In genomic region chr15:55505407-55505806, GRCh38 we compare ENCODE assay signal across 5 cellular contexts. TPM values are rescaled to one million over a fixed set of nuclear protein-coding genes. Genes with fewer than 3 reads are reported as not detected.
A peak's percentile ranks its signal among the peaks of the same experiment; 100 is the strongest.
DNase-seq lines count a peak whose midpoint lies in the region; ATAC-seq, FAIRE-seq and TF ChIP-seq lines count a peak whose summit lies in the region.
"Not testable (repeated sequence)": the region's sequence is repeated elsewhere in the genome, so short reads cannot be mapped to it uniquely, and the experiment has no call there.
"Had no signal": no experiment of that assay in that cellular context is flagged by ENCODE, and none has a peak within 500 bp of the region (broad histone marks: within the 10 kb centered on the region; RNA-seq: fewer than 3 reads in every experiment).

No MANE protein-coding gene starts in this region.

- DNase-seq in K562 (ENCODE audit: extremely low read depth in 1 of 4, low spot score in 3 of 4); HepG2 (ENCODE audit: low spot score): not testable (repeated sequence)

- not testable (repeated sequence) for H3K27ac ChIP-seq in HEK293 (ENCODE audit: extremely low read depth, low read depth, low read length); K562 (ENCODE audit: extremely low read depth, low read depth, low read length); HepG2 (ENCODE audit: extremely low read length, insufficient read depth, low read length)

- CTCF ChIA-PET in HEK293 (lab: Yijun Ruan, JAX); K562 (lab: Yijun Ruan, JAX; ENCODE audit: low intra/inter-chr PET ratio); HepG2 (lab: Yijun Ruan, JAX; ENCODE audit: low intra/inter-chr PET ratio, low total read pairs): not testable (repeated sequence)

- intact Hi-C loops in K562 (cut with micrococcal nuclease); HepG2 (cut with micrococcal nuclease; ENCODE audit: unreplicated experiment): not testable (repeated sequence)

- H4K20me1 ChIP-seq in K562 (replicated peaks; ENCODE audit: control insufficient read depth, insufficient read depth, low read length); HepG2 (ENCODE audit: insufficient read depth, low read length): not testable (repeated sequence)

- H3K36me3 ChIP-seq in HEK293 (ENCODE audit: control insufficient read depth in 2 of 2, insufficient read depth in 1 of 2, low read length in 2 of 2); K562 (ENCODE audit: control insufficient read depth, insufficient read depth, low read length); HepG2 (replicated peaks in 1 of 2; ENCODE audit: control insufficient read depth in 1 of 2, insufficient read depth in 2 of 2, low read length in 2 of 2): not testable (repeated sequence)

- not testable (repeated sequence) for H3K9ac ChIP-seq in K562 (ENCODE audit: insufficient read depth in 1 of 2, low read depth in 2 of 2, low read length in 2 of 2); HepG2 (ENCODE audit: insufficient read depth, low read depth, low read length)

- in situ Hi-C loops in K562 (cut with MboI); HepG2 (cut with HindIII; ENCODE audit: extremely low pct_ligation_motif_present, low pct_unique_long_range_greater_than_20kb): not testable (repeated sequence)

- H3K4me2 ChIP-seq in K562 (ENCODE audit: insufficient read depth, low read length); HepG2 (ENCODE audit: low read depth, low read length): not testable (repeated sequence)

- not testable (repeated sequence) for H3K9me3 ChIP-seq in HEK293 (ENCODE audit: control insufficient read depth, insufficient read depth, low read depth, low read length); K562 (replicated peaks; ENCODE audit: control insufficient read depth, insufficient read depth, low read depth, low read length); HepG2 (ENCODE audit: low read length)

- H2AFZ ChIP-seq in K562 (ENCODE audit: low read depth, low read length); HepG2 (ENCODE audit: low read length): not testable (repeated sequence)

- not testable (repeated sequence) for H3K4me1 ChIP-seq in HEK293 (ENCODE audit: control insufficient read depth, insufficient read depth, low read length); K562 (replicated peaks in 1 of 2; ENCODE audit: control insufficient read depth in 2 of 2, insufficient read depth in 2 of 2, low read length in 2 of 2); HepG2 (ENCODE audit: insufficient read depth, low read length)

- TF ChIP-seq EP300 in K562 (IDR thresholded peaks at IDR 0.05; ENCODE audit: low read length); HepG2 (IDR thresholded peaks at IDR 0.05; ENCODE audit: low read depth in 2 of 2, low read length in 2 of 2); HepG2 (CRISPR knock-in tag; IDR thresholded peaks at IDR 0.05; ENCODE audit: borderline replicate concordance): not testable (repeated sequence)

- not testable (repeated sequence) for H3K4me3 ChIP-seq in HEK293 (ENCODE audit: low read depth, low read length); K562; HepG2 (replicated peaks in 1 of 3; ENCODE audit: insufficient read depth in 1 of 3, low read depth in 2 of 3, low read length in 3 of 3)

- ATAC-seq in K562, HepG2: not testable (repeated sequence)

- POLR2A ChIA-PET in HEK293 (lab: Yijun Ruan, JAX); HepG2 (lab: Yijun Ruan, JAX): not testable (repeated sequence)
- POLR2A ChIA-PET in K562 (lab: Yijun Ruan, JAX), result interaction anchor here (0.9 kb wide), 1 partner anchor 9 kb away, joined by 3 read pairs; no protein-coding TSS in a partner anchor

- WGBS in K562 (ENCODE audit: insufficient coverage, low coverage, missing lambda C conversion rate), result 11% methylated on average over 5 of the region's 5 CpGs
- 29% methylated on average over 5 of the region's 5 CpGs for WGBS in HepG2 (ENCODE audit: low lambda C conversion rate)

- not testable (repeated sequence) for FAIRE-seq in K562 (lab: Jason Lieb, UNC); HepG2 (lab: Jason Lieb, UNC)

- not testable (repeated sequence) for H3K79me2 ChIP-seq in K562 (ENCODE audit: control insufficient read depth, insufficient read depth, low read length); HepG2 (ENCODE audit: insufficient read depth, low read length)

- H3K27me3 ChIP-seq in K562 (ENCODE audit: control insufficient read depth in 2 of 2, insufficient read depth in 2 of 2, low read length in 2 of 2); HepG2 (ENCODE audit: control insufficient read depth in 1 of 2, insufficient read depth in 2 of 2, low read length in 2 of 2): not testable (repeated sequence)

- not testable (repeated sequence) for BruUV-seq in K562 (replicated peaks; lab: Mats Ljungman, UMichigan); HepG2 (replicated peaks; lab: Mats Ljungman, UMichigan)

- TF ChIP-seq CTCF in HEK293 (tag by site-specific recombination; IDR thresholded peaks at IDR 0.05); K562 (IDR thresholded peaks at IDR 0.05 in 2 of 3, conservative IDR thresholded peaks at IDR 0.05 in 1 of 3; ENCODE audit: insufficient read depth in 2 of 3, low read depth in 1 of 3, low read length in 3 of 3); HepG2 (CRISPR knock-in tag; IDR thresholded peaks at IDR 0.05): not testable (repeated sequence)

- not testable (repeated sequence) for TF ChIP-seq RAD21 in K562 (CRISPR knock-in tag; conservative IDR thresholded peaks at IDR 0.05 in 1 of 2, IDR thresholded peaks at IDR 0.05 in 1 of 2); HepG2 (CRISPR knock-in tag; IDR thresholded peaks at IDR 0.05)

- not testable (repeated sequence) for H3K9me1 ChIP-seq in K562 (ENCODE audit: control insufficient read depth, insufficient read depth, low read length)

- TF ChIP-seq POLR2A in K562 (conservative IDR thresholded peaks at IDR 0.05); HepG2 (IDR thresholded peaks at IDR 0.05; ENCODE audit: insufficient read depth in 1 of 2, low read depth in 2 of 2, low read length in 2 of 2): not testable (repeated sequence)

TF ChIP-seq in HEK293, 187 proteins besides CTCF, POLR2A, EP300 and RAD21:
- 0 out of 2 replicates have a peak, but pooled peaks have one; percentile 56 for TF ChIP-seq ZNF146 (tag by site-specific recombination; IDR thresholded peaks at IDR 0.05)

TF ChIP-seq in K562, 482 proteins besides CTCF, POLR2A, EP300 and RAD21 (continues in another document):
- 0 out of 4 replicates have a peak, but pooled peaks of 1 of the 2 experiments have one; percentile 11 for TF ChIP-seq KDM1A (IDR thresholded peaks at IDR 0.05)

RNA-seq across cellular contexts. Expression of gene DNAAF4, which starts 2.6 kb away (rescaled TPM):
- 0.72 TPM in 1 of 2 replicates, not detected in the other for total RNA-seq in K562 (2011; cell fraction: chromatin; rRNA removed; ENCODE audit: low replicate concordance)
- 0.50 TPM in 1 of 2 replicates, not detected in the other for total RNA-seq in K562 (2011; cell fraction: nucleolus; rRNA removed)
- not detected in 2 replicates for total RNA-seq in K562 (2011; cell fraction: nucleoplasm; rRNA removed)
- total RNA-seq in K562 (2014; rRNA removed) (0.29 and 0.32 TPM in 2 replicates), K562 (2014; rRNA removed; fragmentation: Illumina TruSeq; extraction: Trizol) (0.38 and 0.40 TPM in 2 replicates), K562 (2015; rRNA removed; fragmentation: Illumina TruSeq; extraction: Trizol) (0.54 and 0.75 TPM in 2 replicates), K562 (2021) (0.18 TPM in 1 of 2 replicates, not detected in the other), HepG2 (2016; rRNA removed; fragmentation: Illumina TruSeq; extraction: Trizol) (0.75 and 2.6 TPM in 2 replicates)
- polyA plus RNA-seq in K562 (2011; rRNA removed) (0.10 and 0.24 TPM in 2 replicates), K562 (2014; fragmentation: Illumina TruSeq; extraction: Trizol) (0.18 and 0.36 TPM in 2 replicates), K562 (2014; fragmentation: Nextera tagmentation; extraction: Ambion mirVana) (1 to 10 TPM in 1 of 2 experiments, under 1 TPM in 1; 0.89 to 1.4 TPM), K562 (2014; rRNA removed) (2.0 TPM in 2 replicates), HepG2 (2011; rRNA removed) (0.21 and 0.65 TPM in 2 replicates)
- 0.13 and 0.21 TPM in 2 replicates for polyA plus RNA-seq in K562 (2011; cell fraction: cytosol; rRNA removed)
- polyA plus RNA-seq in K562 (2011; cell fraction: nucleus; rRNA removed), result not detected in 2 replicates
- polyA plus RNA-seq in K562 (2012), result 0.22 and 0.71 TPM in 2 replicates
- polyA minus RNA-seq in K562 (2011; rRNA and poly(A)+ RNA removed), result 0.24 TPM in 1 of 2 replicates, not detected in the other
- polyA minus RNA-seq in K562 (2011; cell fraction: cytosol; rRNA and poly(A)+ RNA removed), result 1.8 TPM in 1 of 2 replicates, not detected in the other
- 0.22 and 0.27 TPM in 2 replicates for polyA minus RNA-seq in K562 (2011; cell fraction: nucleus; rRNA and poly(A)+ RNA removed)
- not detected in 2 replicates for total RNA-seq in HepG2 (2016; cell fraction: cytosol; rRNA removed; fragmentation: Illumina TruSeq; extraction: Trizol; ENCODE audit: low read depth)
- 1.1 and 1.8 TPM in 2 replicates for total RNA-seq in HepG2 (2016; cell fraction: insoluble cytoplasmic fraction; rRNA removed; fragmentation: Illumina TruSeq; extraction: Trizol)
- 0.24 and 0.59 TPM in 2 replicates for total RNA-seq in HepG2 (2016; cell fraction: membrane; rRNA removed; fragmentation: Illumina TruSeq; extraction: Trizol)
- 1.3 TPM in 1 of 2 replicates, not detected in the other for total RNA-seq in HepG2 (2016; cell fraction: nucleus; rRNA removed; fragmentation: Illumina TruSeq; extraction: Trizol)
- polyA plus RNA-seq in HepG2 (2011; cell fraction: cytosol; rRNA removed), result 0.27 and 0.64 TPM in 2 replicates
- polyA plus RNA-seq in HepG2 (2011; cell fraction: nucleus; rRNA removed), result 0.12 TPM in 1 of 2 replicates, not detected in the other
- polyA plus RNA-seq in HepG2 (2012), result 0.27 and 0.42 TPM in 2 replicates
- 0.19 and 0.60 TPM in 2 replicates for polyA plus RNA-seq in HepG2 (2016; cell fraction: cytosol; fragmentation: Illumina TruSeq; extraction: Trizol; ENCODE audit: low read depth)
- 2.4 and 2.7 TPM in 2 replicates for polyA plus RNA-seq in HepG2 (2016; cell fraction: insoluble cytoplasmic fraction; fragmentation: Illumina TruSeq; extraction: Trizol; ENCODE audit: low read depth)
- polyA plus RNA-seq in HepG2 (2016; cell fraction: membrane; fragmentation: Illumina TruSeq; extraction: Trizol; ENCODE audit: low read depth), result 0.45 and 0.74 TPM in 2 replicates
- polyA plus RNA-seq in HepG2 (2016; cell fraction: nucleus; fragmentation: Illumina TruSeq; extraction: Trizol; ENCODE audit: insufficient read depth, low read depth), result 1.0 and 1.4 TPM in 2 replicates
- 0.20 and 2.0 TPM in 2 replicates for polyA minus RNA-seq in HepG2 (2011; rRNA and poly(A)+ RNA removed; ENCODE audit: low replicate concordance)
- not detected in 2 replicates for polyA minus RNA-seq in HepG2 (2011; cell fraction: cytosol; rRNA and poly(A)+ RNA removed)
- 0.77 and 0.99 TPM in 2 replicates for polyA minus RNA-seq in HepG2 (2011; cell fraction: nucleus; rRNA and poly(A)+ RNA removed)
- total RNA-seq: CD8-positive, alpha-beta T cell had no signal
- polyA plus RNA-seq: CD8-positive, alpha-beta memory T cell had no signal
